Comparison of ENCODE assay signal across 9 cellular contexts in the genomic region with DNA sequence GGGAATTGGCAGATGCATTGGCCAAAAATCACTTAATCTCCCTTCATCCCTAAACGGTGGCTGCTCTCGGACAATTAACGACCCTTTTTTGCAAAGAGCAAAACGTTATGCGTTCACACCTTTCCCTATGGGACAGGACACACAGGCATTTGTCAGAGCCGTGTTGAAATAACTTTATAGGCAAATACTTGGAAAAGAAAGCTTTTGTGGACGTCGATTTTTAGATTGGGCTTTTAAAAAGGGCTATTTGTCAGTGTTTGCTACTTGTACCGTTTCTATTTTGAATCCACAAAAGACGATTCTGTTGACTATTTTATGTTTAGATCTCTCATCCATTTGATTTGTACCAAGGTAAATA.
DNase-seq lines count a peak whose midpoint lies in the region; ATAC-seq, FAIRE-seq and TF ChIP-seq lines count a peak whose summit lies in the region.
"Had no signal": no experiment of that assay in that cellular context is flagged by ENCODE, and none has a peak within 500 bp of the region (broad histone marks: within the 10 kb centered on the region; RNA-seq: fewer than 3 reads in every experiment).

No MANE protein-coding gene starts in this region.

- no peaks in the 10 kb centered on the region for H3K9me3 ChIP-seq in osteoblast (ENCODE audit: low read depth, low read length)

- no peaks in the 10 kb centered on the region for H4K20me1 ChIP-seq in osteoblast (ENCODE audit: insufficient read depth, low read length)

- DNase-seq in DMS79 treated with DMSO at 0.1 percent for 48 hours (lab: John Stamatoyannopoulos, UW) (peak; percentile 59), NCI-H1105 treated with DMSO at 0.1 percent for 48 hours (lab: John Stamatoyannopoulos, UW) (peak; percentile 83), osteoblast (ENCODE audit: insufficient read length, low spot score, missing footprints) (peak; percentile 34), frontal cortex (ENCODE audit: low spot score in 2 of 2) (no peak), GM13977 (ENCODE audit: low spot score) (no peak)
- DNase-seq in effector memory CD8-positive, alpha-beta T cell: no peak

- peak overlapping the region; percentile 99 for H3K4me2 ChIP-seq in osteoblast (ENCODE audit: insufficient read depth, low read length)

- peaks cover 6 to 8% of the 10 kb centered on the region in 2 donors for H3K4me1 Mint-ChIP-seq in effector memory CD8-positive, alpha-beta T cell (ENCODE audit: low read depth in 2 of 2)

- no peaks in the 10 kb centered on the region for H3K36me3 Mint-ChIP-seq in effector memory CD8-positive, alpha-beta T cell (ENCODE audit: insufficient read depth)

- peak overlapping the region; percentile 96 for H2AFZ ChIP-seq in osteoblast (ENCODE audit: low read length)

- in situ Hi-C loops in GM13977 (cut with MboI; ENCODE audit: low pct_unique_long_range_greater_than_20kb, low sequenced_read_pairs, unreplicated experiment): no loop called here

- no peaks in the 10 kb centered on the region for H3K79me2 ChIP-seq in osteoblast (ENCODE audit: insufficient read depth, low read length)

- no peak overlapping the region for H3K27ac ChIP-seq in osteoblast (ENCODE audit: low read depth, low read length)

- FAIRE-seq in frontal cortex (lab: Jason Lieb, UNC): no peak

- H3K36me3 ChIP-seq in osteoblast (ENCODE audit: insufficient read depth, low read length): no peaks in the 10 kb centered on the region

- peaks cover 7% of the 10 kb centered on the region for H3K4me1 ChIP-seq in osteoblast (ENCODE audit: insufficient read depth, low read length)

- TF ChIP-seq CTCF in osteoblast (IDR thresholded peaks at IDR 0.05; ENCODE audit: extremely low read depth, low read depth, low read length) (no peak), GM13977 (IDR thresholded peaks at IDR 0.05; ENCODE audit: extremely low read depth, insufficient read depth, missing control alignments) (no peak)

- no peaks in the 10 kb centered on the region for H3K9me3 Mint-ChIP-seq in effector memory CD8-positive, alpha-beta T cell

- H3K27me3 Mint-ChIP-seq in effector memory CD8-positive, alpha-beta T cell: peaks cover 52 to 54% of the 10 kb centered on the region in 2 donors

- no peak for ATAC-seq in effector memory CD8-positive, alpha-beta T cell (replicated peaks)
- no peak for ATAC-seq in HG03520 (IDR thresholded peaks at IDR 0.05; ENCODE audit: unreplicated experiment)
- ATAC-seq in HG03571 (IDR thresholded peaks at IDR 0.05; ENCODE audit: unreplicated experiment): no peak

- peak overlapping the region; percentile 81 for H3K4me3 ChIP-seq in osteoblast (ENCODE audit: insufficient read depth, low read length)
- H3K4me3 ChIP-seq: lung had no signal

- H3K4me3 Mint-ChIP-seq in effector memory CD8-positive, alpha-beta T cell: peak overlapping the region; percentile 76 to 77

- no peak overlapping the region for H3K27ac Mint-ChIP-seq in effector memory CD8-positive, alpha-beta T cell

- H3K27me3 ChIP-seq in osteoblast (ENCODE audit: insufficient read depth, low read length): no peaks in the 10 kb centered on the region

Comparison
In these comparisons a context has a peak if more than half of its experiments do, and no peak if none do; other contexts are left out.
1. DNase-seq: peak in DMS79 treated with DMSO at 0.1 percent for 48 hours (single experiment), NCI-H1105 treated with DMSO at 0.1 percent for 48 hours (single experiment) and osteoblast (single experiment); none in effector memory CD8-positive, alpha-beta T cell (0 of 3), frontal cortex (0 of 2) and GM13977 (single experiment).